In the genomic region with DNA sequence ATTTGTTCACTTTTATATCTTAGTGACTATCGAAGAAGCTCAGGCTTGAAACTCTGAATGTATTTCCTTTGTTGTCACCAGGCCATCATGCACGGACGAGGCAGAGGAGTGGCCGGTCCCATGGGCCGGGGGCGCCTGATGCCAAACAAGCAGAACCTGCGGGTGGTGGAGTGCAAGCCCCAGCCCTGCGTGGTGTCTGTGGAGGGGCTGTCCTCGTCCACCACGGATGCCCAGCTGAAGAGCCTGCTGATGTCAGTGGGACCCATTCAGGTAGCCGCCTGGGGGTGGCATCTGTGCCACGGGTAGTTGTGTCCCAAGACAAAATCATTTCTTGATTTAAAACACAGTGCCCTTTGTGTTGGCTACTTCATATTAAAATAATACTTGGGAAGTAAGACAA, we compare ENCODE assay signal across 1 cellular context.
TF ChIP-seq lines count a peak whose summit lies in the region.

No MANE protein-coding gene starts in this region.

TF ChIP-seq in K562, 482 proteins besides CTCF, POLR2A, EP300 and RAD21 (continued from another document):
- TF ChIP-seq, protein P1, sequence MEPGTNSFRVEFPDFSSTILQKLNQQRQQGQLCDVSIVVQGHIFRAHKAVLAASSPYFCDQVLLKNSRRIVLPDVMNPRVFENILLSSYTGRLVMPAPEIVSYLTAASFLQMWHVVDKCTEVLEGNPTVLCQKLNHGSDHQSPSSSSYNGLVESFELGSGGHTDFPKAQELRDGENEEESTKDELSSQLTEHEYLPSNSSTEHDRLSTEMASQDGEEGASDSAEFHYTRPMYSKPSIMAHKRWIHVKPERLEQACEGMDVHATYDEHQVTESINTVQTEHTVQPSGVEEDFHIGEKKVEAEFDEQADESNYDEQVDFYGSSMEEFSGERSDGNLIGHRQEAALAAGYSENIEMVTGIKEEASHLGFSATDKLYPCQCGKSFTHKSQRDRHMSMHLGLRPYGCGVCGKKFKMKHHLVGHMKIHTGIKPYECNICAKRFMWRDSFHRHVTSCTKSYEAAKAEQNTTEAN (CRISPR knock-in tag; IDR thresholded peaks at IDR 0.05), result no peak
- TF ChIP-seq ZNF76 (CRISPR knock-in tag; IDR thresholded peaks at IDR 0.05; ENCODE audit: borderline replicate concordance), result no peak
- TF ChIP-seq, protein P2, sequence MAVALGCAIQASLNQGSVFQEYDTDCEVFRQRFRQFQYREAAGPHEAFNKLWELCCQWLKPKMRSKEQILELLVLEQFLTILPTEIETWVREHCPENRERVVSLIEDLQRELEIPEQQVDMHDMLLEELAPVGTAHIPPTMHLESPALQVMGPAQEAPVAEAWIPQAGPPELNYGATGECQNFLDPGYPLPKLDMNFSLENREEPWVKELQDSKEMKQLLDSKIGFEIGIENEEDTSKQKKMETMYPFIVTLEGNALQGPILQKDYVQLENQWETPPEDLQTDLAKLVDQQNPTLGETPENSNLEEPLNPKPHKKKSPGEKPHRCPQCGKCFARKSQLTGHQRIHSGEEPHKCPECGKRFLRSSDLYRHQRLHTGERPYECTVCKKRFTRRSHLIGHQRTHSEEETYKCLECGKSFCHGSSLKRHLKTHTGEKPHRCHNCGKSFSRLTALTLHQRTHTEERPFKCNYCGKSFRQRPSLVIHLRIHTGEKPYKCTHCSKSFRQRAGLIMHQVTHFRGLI (CRISPR knock-in tag; IDR thresholded peaks at IDR 0.05), result no peak
- no peak for TF ChIP-seq SAFB2 (IDR thresholded peaks at IDR 0.05; ENCODE audit: borderline replicate concordance, low read depth, low read length, severe bottlenecking)
- TF ChIP-seq ZNF174 (CRISPR knock-in tag; IDR thresholded peaks at IDR 0.05), result no peak
- no peak for TF ChIP-seq EGR1 (conservative IDR thresholded peaks at IDR 0.05)
- peak; percentile 60 for TF ChIP-seq RBM22 (IDR thresholded peaks at IDR 0.05; ENCODE audit: low read depth, low read length, poor library complexity, severe bottlenecking)
- no peak for TF ChIP-seq HLTF (IDR thresholded peaks at IDR 0.05)
